ENCODE assay signal across 18 cellular contexts in genomic region chr4:151198748-151199147, GRCh38.
DNase-seq lines count a peak whose midpoint lies in the region; ATAC-seq, FAIRE-seq and TF ChIP-seq lines count a peak whose summit lies in the region.
"Had no signal": no experiment of that assay in that cellular context is flagged by ENCODE, and none has a peak within 500 bp of the region (broad histone marks: within the 10 kb centered on the region; RNA-seq: fewer than 3 reads in every experiment).

No MANE protein-coding gene starts in this region.

- FAIRE-seq in keratinocyte (lab: Jason Lieb, UNC), result no peak

- H3K27ac ChIP-seq in keratinocyte (ENCODE audit: control insufficient read depth, insufficient read depth, low read length), result peak overlapping the region; percentile 49
- H3K27ac ChIP-seq in substantia nigra (ENCODE audit: low read depth, low read length, poor library complexity, severe bottlenecking), result peak overlapping the region; percentile 86
- H3K27ac ChIP-seq: KMS-11, neutrophil, SK-N-MC had no signal

- no peak overlapping the region for H3K9ac ChIP-seq in keratinocyte (ENCODE audit: control insufficient read depth, extremely low read depth, insufficient read depth, low read length)
- H3K9ac ChIP-seq: KMS-11 had no signal

- no peak overlapping the region for H3K4me2 ChIP-seq in keratinocyte (ENCODE audit: control insufficient read depth, extremely low read depth, insufficient read depth, low read depth, low read length)
- H3K4me2 ChIP-seq: KMS-11 had no signal

- no peaks in the 10 kb centered on the region for H4K20me1 ChIP-seq in keratinocyte (ENCODE audit: control insufficient read depth, extremely low read depth, insufficient read depth, low read length)

- no peak overlapping the region for H2AFZ ChIP-seq in keratinocyte (ENCODE audit: control insufficient read depth, low read length)

- H3K27me3 ChIP-seq in keratinocyte (ENCODE audit: control insufficient read depth, extremely low read depth, insufficient read depth, low read length), result no peaks in the 10 kb centered on the region
- H3K27me3 ChIP-seq: neutrophil had no signal

- intact Hi-C loops in natural killer cell (cut with micrococcal nuclease), result no loop called here

- no peak overlapping the region for H3K4me3 Mint-ChIP-seq in natural killer cell
- H3K4me3 Mint-ChIP-seq: activated CD4-positive, alpha-beta memory T cell treated with anti-CD3 and anti-CD28 coated beads for 36 hours; activated T-helper 1 cell treated with anti-CD3 and anti-CD28 coated beads, Interleukin-12 subunit alpha, Interleukin-12 subunit beta, Interleukin-2, Interleukin-4 antibody, amounts not matched to agents 30 ng/mL and 10 ng/mL and 1 ng/mL, durations not matched to agents 14 hours and 24 hours and 36 hours; stimulated activated naive CD8-positive, alpha-beta T cell treated with anti-CD3 and anti-CD28 coated beads, Interleukin-15, amount 100 ng/mL, for 72 hours had no signal

- peaks cover 12% of the 10 kb centered on the region for H3K79me2 ChIP-seq in keratinocyte (ENCODE audit: control insufficient read depth, insufficient read depth, low read length)

- no peak for ATAC-seq in HG03457 (IDR thresholded peaks at IDR 0.05; ENCODE audit: unreplicated experiment)
- ATAC-seq in GM18498 (IDR thresholded peaks at IDR 0.05; ENCODE audit: unreplicated experiment), result no peak
- ATAC-seq in natural killer cell, result no peak
- ATAC-seq: stimulated activated naive CD8-positive, alpha-beta T cell treated with anti-CD3 and anti-CD28 coated beads, Interleukin-15, amount 100 ng/mL, for 72 hours had no signal

- H3K27ac Mint-ChIP-seq in natural killer cell, result no peak overlapping the region
- H3K27ac Mint-ChIP-seq: activated CD4-positive, alpha-beta memory T cell treated with anti-CD3 and anti-CD28 coated beads for 36 hours; activated T-helper 1 cell treated with anti-CD3 and anti-CD28 coated beads, Interleukin-12 subunit alpha, Interleukin-12 subunit beta, Interleukin-2, Interleukin-4 antibody, amounts not matched to agents 30 ng/mL and 10 ng/mL and 1 ng/mL, durations not matched to agents 14 hours and 24 hours and 36 hours; stimulated activated naive CD8-positive, alpha-beta T cell treated with anti-CD3 and anti-CD28 coated beads, Interleukin-15, amount 100 ng/mL, for 72 hours had no signal

- no peaks in the 10 kb centered on the region for H3K4me1 Mint-ChIP-seq in natural killer cell
- H3K4me1 Mint-ChIP-seq: stimulated activated naive CD8-positive, alpha-beta T cell treated with anti-CD3 and anti-CD28 coated beads, Interleukin-15, amount 100 ng/mL, for 72 hours had no signal

- no peak overlapping the region for H3K4me3 ChIP-seq in keratinocyte (ENCODE audit: control insufficient read depth in 2 of 3, extremely low read depth in 1 of 3, insufficient read depth in 2 of 3, low read depth in 1 of 3, low read length in 3 of 3)
- H3K4me3 ChIP-seq: SK-N-MC had no signal

- peak; percentile 23 for DNase-seq in GM03348 (ENCODE audit: low spot score)
- peak; percentile 65 for DNase-seq in epidermal melanocyte (ENCODE audit: insufficient read length, low spot score)
- DNase-seq in keratinocyte (ENCODE audit: low read depth, low spot score), result no peak
- DNase-seq in substantia nigra (lab: John Stamatoyannopoulos, UW), result no peak
- DNase-seq in NCI-H2227 treated with DMSO at 0.1 percent for 48 hours (lab: John Stamatoyannopoulos, UW), result no peak
- no peak for DNase-seq in natural killer cell
- DNase-seq: activated CD4-positive, alpha-beta memory T cell treated with anti-CD3 and anti-CD28 coated beads for 36 hours; amniotic stem cell; erythroblast; mesendoderm; NCI-H1436 treated with DMSO at 0.1 percent for 48 hours; stimulated activated naive CD8-positive, alpha-beta T cell treated with anti-CD3 and anti-CD28 coated beads, Interleukin-15, amount 100 ng/mL, for 72 hours had no signal

- H3K4me1 ChIP-seq in keratinocyte (ENCODE audit: control insufficient read depth, extremely low read depth, insufficient read depth, low read length), result peaks cover 23% of the 10 kb centered on the region

- no peak for TF ChIP-seq CTCF in keratinocyte (optimal IDR thresholded peaks at IDR 0.05 in 1 of 3, IDR thresholded peaks at IDR 0.05 in 1 of 3, conservative IDR thresholded peaks at IDR 0.05 in 1 of 3; ENCODE audit: extremely low read depth in 1 of 3, insufficient read depth in 2 of 3, low read length in 3 of 3)
- TF ChIP-seq CTCF in natural killer cell (IDR thresholded peaks at IDR 0.05), result no peak

- no peaks in the 10 kb centered on the region for H3K36me3 ChIP-seq in keratinocyte (ENCODE audit: control insufficient read depth in 2 of 2, extremely low read depth in 1 of 2, insufficient read depth in 2 of 2, low read length in 2 of 2)
- H3K36me3 ChIP-seq: neutrophil had no signal

- dilution Hi-C loops in keratinocyte (cut with MboI; ENCODE audit: extremely low pct_ligation_motif_present, low sequenced_read_pairs), result no loop called here

- H3K36me3 Mint-ChIP-seq in natural killer cell, result no peaks in the 10 kb centered on the region
- H3K36me3 Mint-ChIP-seq: activated CD4-positive, alpha-beta memory T cell treated with anti-CD3 and anti-CD28 coated beads for 36 hours had no signal

- no peaks in the 10 kb centered on the region for H3K9me3 ChIP-seq in keratinocyte (ENCODE audit: control insufficient read depth, low read depth, low read length)
- H3K9me3 ChIP-seq: neutrophil had no signal

- H3K27me3 Mint-ChIP-seq in natural killer cell (ENCODE audit: low read depth in 2 of 2), result peaks cover 0 to 3% of the 10 kb centered on the region in 2 donors

- no peaks in the 10 kb centered on the region for H3K9me1 ChIP-seq in keratinocyte (ENCODE audit: control insufficient read depth, extremely low read depth, insufficient read depth, low read length)

- no peaks in the 10 kb centered on the region for H3K9me3 Mint-ChIP-seq in natural killer cell
- H3K9me3 Mint-ChIP-seq: activated CD4-positive, alpha-beta memory T cell treated with anti-CD3 and anti-CD28 coated beads for 36 hours; activated T-helper 1 cell treated with anti-CD3 and anti-CD28 coated beads, Interleukin-12 subunit alpha, Interleukin-12 subunit beta, Interleukin-2, Interleukin-4 antibody, amounts not matched to agents 30 ng/mL and 10 ng/mL and 1 ng/mL, durations not matched to agents 14 hours and 24 hours and 36 hours; stimulated activated naive CD8-positive, alpha-beta T cell treated with anti-CD3 and anti-CD28 coated beads, Interleukin-15, amount 100 ng/mL, for 72 hours had no signal

Comparison
In these comparisons a context has a peak if more than half of its experiments do, and no peak if none do; other contexts are left out.
1. DNase-seq: peak in GM03348 (single experiment) and epidermal melanocyte (single experiment); none in keratinocyte (single experiment), substantia nigra (0 of 49), NCI-H2227 treated with DMSO at 0.1 percent for 48 hours (single experiment) and natural killer cell (single experiment).